ENCODE assay signal across 8 cellular contexts in the genomic region with DNA sequence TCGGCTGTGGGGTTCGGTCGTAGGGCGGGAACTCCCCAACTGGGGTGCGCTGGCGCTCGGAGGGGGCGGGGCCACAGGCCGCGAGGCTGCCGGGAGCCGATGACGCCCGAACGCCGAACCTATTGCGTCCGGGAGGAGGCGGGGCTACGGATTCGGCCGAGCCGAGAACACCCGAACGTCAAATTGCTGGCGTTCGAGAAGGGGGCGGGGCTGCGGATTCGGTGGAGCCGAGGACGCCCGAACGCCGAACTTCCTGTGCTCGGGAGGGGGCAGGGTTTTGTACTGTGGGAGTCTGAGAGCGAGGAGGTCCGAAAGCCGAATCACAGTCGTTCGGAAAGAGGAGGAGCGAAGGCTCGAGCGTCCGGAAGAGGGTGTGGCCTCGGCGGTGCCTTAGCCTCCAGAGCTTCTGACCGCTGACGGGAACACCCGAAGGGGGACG. TPM values are rescaled to one million over a fixed set of nuclear protein-coding genes. Genes with fewer than 3 reads are reported as not detected.
DNase-seq lines count a peak whose midpoint lies in the region; ATAC-seq and TF ChIP-seq lines count a peak whose summit lies in the region.

No MANE protein-coding gene starts in this region.

- H3K9me3 ChIP-seq in BE2C, result no peaks in the 10 kb centered on the region

- ATAC-seq in GM19438 (IDR thresholded peaks at IDR 0.05; ENCODE audit: low read depth, unreplicated experiment), result peak; percentile 44
- ATAC-seq in HG03565 (IDR thresholded peaks at IDR 0.05; ENCODE audit: unreplicated experiment), result peak; percentile 42

- no peaks in the 10 kb centered on the region for H3K27me3 ChIP-seq in BE2C

- TF ChIP-seq CTCF in BE2C (IDR thresholded peaks at IDR 0.05; ENCODE audit: low read depth, low read length), result no peak

- H3K4me1 ChIP-seq in BE2C, result no peaks in the 10 kb centered on the region

- H3K36me3 ChIP-seq in BE2C, result no peaks in the 10 kb centered on the region

- DNase-seq in BE2C (peak; percentile 99), NCI-H748 (lab: John Stamatoyannopoulos, UW; ENCODE audit: unreplicated experiment) (peak; percentile 100), cortex of kidney (lab: John Stamatoyannopoulos, UW) (peak; percentile 98), left kidney (ENCODE audit: low read depth, low spot score) (peak; percentile 100)
- DNase-seq in activated CD4-positive, alpha-beta T cell treated with anti-CD3 and anti-CD28 coated beads, Interleukin-2, amount 50 U/mL, for 24 hours (ENCODE audit: low read depth in 1 of 2, low spot score in 1 of 2), result peak; percentile 99 to 100
- peak; percentile 100 for DNase-seq in stimulated activated CD4-positive, alpha-beta T cell treated with anti-CD3 and anti-CD28 coated beads, Interleukin-1b, Interleukin-23, amount 100 ng/mL, for 4 hours (ENCODE audit: low read depth in 2 of 2)

- H3K4me3 ChIP-seq in BE2C (ENCODE audit: low read depth, low read length), result peak overlapping the region; percentile 78

RNA-seq across cellular contexts. Expression of gene TSEN34, which starts 0.6 kb away (rescaled TPM):
- 27.7 TPM for polyA plus RNA-seq in BE2C (2012; ENCODE audit: insufficient read depth, insufficient read length, low read depth)

RNA-seq across cellular contexts. Expression of gene MBOAT7, which starts 1.1 kb away (rescaled TPM):
- 14.1 TPM for polyA plus RNA-seq in BE2C (2012; ENCODE audit: insufficient read depth, insufficient read length, low read depth)

RNA-seq across cellular contexts. Expression of gene RPS9, which starts 10.1 kb away (rescaled TPM):
- 848 TPM for polyA plus RNA-seq in BE2C (2012; ENCODE audit: insufficient read depth, insufficient read length, low read depth)

RNA-seq across cellular contexts. Expression of gene TMC4, which starts 17.6 kb away (rescaled TPM):
- not detected for polyA plus RNA-seq in BE2C (2012; ENCODE audit: insufficient read depth, insufficient read length, low read depth)

RNA-seq across cellular contexts. Expression of gene LENG1, which starts 31.0 kb away (rescaled TPM):
- polyA plus RNA-seq in BE2C (2012; ENCODE audit: insufficient read depth, insufficient read length, low read depth), result 56.4 TPM

Comparison
In these comparisons a context has a peak if more than half of its experiments do, and no peak if none do; other contexts are left out.
1. Peak in every context shown above with its lines: DNase-seq, ATAC-seq and H3K4me3 ChIP-seq.